9 cellular contexts compared by ENCODE assay signal in genomic region chr9:111039203-111039907, GRCh38. TPM values are rescaled to one million over a fixed set of nuclear protein-coding genes. Genes with fewer than 3 reads are reported as not detected.
DNase-seq lines count a peak whose midpoint lies in the region; ATAC-seq and TF ChIP-seq lines count a peak whose summit lies in the region.
"Had no signal": no experiment of that assay in that cellular context is flagged by ENCODE, and none has a peak within 500 bp of the region (broad histone marks: within the 10 kb centered on the region; RNA-seq: fewer than 3 reads in every experiment).

No MANE protein-coding gene starts in this region.

- H3K36me3 ChIP-seq in endodermal cell (ENCODE audit: control insufficient read depth, insufficient read depth, low read length): no peaks in the 10 kb centered on the region

- peak; percentile 38 for ATAC-seq in HG03442 (IDR thresholded peaks at IDR 0.05; ENCODE audit: unreplicated experiment)

- DNase-seq in AG10803 (ENCODE audit: low read depth) (no peak), endodermal cell (peak; percentile 75), COR-L47 (lab: John Stamatoyannopoulos, UW) (no peak), mesenteric fat pad (ENCODE audit: low spot score) (no peak), HT-29 (ENCODE audit: low spot score) (no peak)
- no peak for DNase-seq in activated CD8-positive, alpha-beta memory T cell treated with anti-CD3 and anti-CD28 coated beads, Interleukin-2, amount 50 U/mL, for 4 hours

- WGBS in endodermal cell (ENCODE audit: insufficient coverage in 1 of 2, insufficient read length in 1 of 2), 2 experiments: 65 to 71% methylated on average over 16 to 24 of the region's 24 CpGs

- H3K4me1 Mint-ChIP-seq in endodermal cell (peaks cover 23% of the 10 kb centered on the region), nephron (peaks cover 36% of the 10 kb centered on the region)

- no peak overlapping the region for H3K27ac Mint-ChIP-seq in endodermal cell
- peak overlapping the region; percentile 83 to 99 (median 97) for H3K27ac Mint-ChIP-seq in nephron

- peaks cover 5% of the 10 kb centered on the region for H3K4me1 ChIP-seq in endodermal cell (ENCODE audit: control insufficient read depth, insufficient read depth, low read length)

- H3K27ac ChIP-seq in endodermal cell (ENCODE audit: low read depth, low read length): no peak overlapping the region

- H3K9ac ChIP-seq in endodermal cell (ENCODE audit: extremely low read depth, low read length, poor library complexity, severe bottlenecking): no peak overlapping the region

- no peaks in the 10 kb centered on the region for H3K9me3 Mint-ChIP-seq in endodermal cell
- H3K9me3 Mint-ChIP-seq in nephron: no peaks in the 10 kb centered on the region

- H3K9me3 ChIP-seq in endodermal cell (ENCODE audit: control insufficient read depth, low read length): no peaks in the 10 kb centered on the region

- H3K27me3 Mint-ChIP-seq in endodermal cell (ENCODE audit: insufficient read depth) (peaks cover 40% of the 10 kb centered on the region), nephron (ENCODE audit: low read depth) (no peaks in the 10 kb centered on the region)

- H3K4me3 Mint-ChIP-seq in endodermal cell: peak overlapping the region; percentile 56
- peak overlapping the region; percentile 93 to 97 (median 94) for H3K4me3 Mint-ChIP-seq in nephron

- TF ChIP-seq CTCF in AG10803 (conservative IDR thresholded peaks at IDR 0.05; ENCODE audit: low read length): no peak
- peak; percentile 28 for TF ChIP-seq CTCF in endodermal cell (conservative IDR thresholded peaks at IDR 0.05)
- no peak for TF ChIP-seq CTCF in nephron (IDR thresholded peaks at IDR 0.05; ENCODE audit: unreplicated experiment in 3 of 3)

- H3K4me3 ChIP-seq in AG10803 (ENCODE audit: low read length) (peak overlapping the region; percentile 82), endodermal cell (ENCODE audit: low read length) (peak overlapping the region; percentile 70)

- H3K27me3 ChIP-seq in endodermal cell (ENCODE audit: control insufficient read depth, insufficient read depth, low read length, poor library complexity, severe bottlenecking): peaks cover 19% of the 10 kb centered on the region

- H3K36me3 Mint-ChIP-seq in endodermal cell (ENCODE audit: low read depth): no peaks in the 10 kb centered on the region
- no peaks in the 10 kb centered on the region for H3K36me3 Mint-ChIP-seq in nephron (ENCODE audit: low read depth)

RNA-seq across cellular contexts. Expression of gene LPAR1, which starts 1.1 kb away (rescaled TPM):
- total RNA-seq in endodermal cell (1 to 10 TPM; 5.0 to 5.9 TPM), mesenteric fat pad (42.6 TPM)
- polyA plus RNA-seq in endodermal cell (2013, experiment 1 of 2): 5.3 TPM
- 4.6 TPM for polyA plus RNA-seq in endodermal cell (2013, experiment 2 of 2)
- total RNA-seq in HT-29 (2014; rRNA removed; shearing (Covaris generic)): not detected in 2 replicates
- total RNA-seq: SK-MEL-5 had no signal
